Comparison of ENCODE assay signal across 20 cellular contexts in the genomic region with DNA sequence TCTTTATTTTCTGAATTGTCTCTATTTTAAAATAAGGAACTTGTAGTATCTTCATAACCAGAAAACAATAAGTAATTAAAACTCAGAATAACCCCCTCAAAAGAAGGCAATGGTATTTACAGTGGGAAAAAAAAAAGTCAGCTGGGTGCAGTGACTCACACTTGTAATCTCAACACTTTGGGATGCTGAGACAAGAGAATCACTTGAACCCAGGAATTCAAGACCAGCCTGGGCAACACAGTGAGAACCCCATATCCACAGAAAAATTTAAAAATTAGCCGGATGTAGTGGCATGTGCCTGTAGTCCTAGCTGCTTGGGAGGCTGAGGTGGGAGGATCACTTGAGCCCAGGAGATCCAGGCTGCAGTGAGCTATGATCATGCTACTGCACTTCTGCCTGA. TPM values are rescaled to one million over a fixed set of nuclear protein-coding genes. Genes with fewer than 3 reads are reported as not detected.
DNase-seq lines count a peak whose midpoint lies in the region; ATAC-seq, FAIRE-seq and TF ChIP-seq lines count a peak whose summit lies in the region.
"Had no signal": no experiment of that assay in that cellular context is flagged by ENCODE, and none has a peak within 500 bp of the region (broad histone marks: within the 10 kb centered on the region; RNA-seq: fewer than 3 reads in every experiment).

No MANE protein-coding gene starts in this region.

- peaks cover 4 to 33% of the 10 kb centered on the region in 2 experiments; a peak in 3 of 4 replicates for H3K79me1 ChIP-seq in IMR-90 (ENCODE audit: low read depth in 1 of 2, low read length in 2 of 2)

- peak overlapping the region; percentile 50; the same call in 1 of the 2 replicates for H2BK120ac ChIP-seq in IMR-90 (ENCODE audit: low read depth, low read length)

- CTCF ChIA-PET in AG04450 (lab: Charles Lee) = interaction anchor here (0.9 to 1.5 kb wide), 4 partner anchors 11 to 343 kb away, joined by 3 to 4 read pairs (median 4); partner anchors contain the start of gene ACBD4
- CTCF ChIA-PET in IMR-90 (lab: Yijun Ruan, JAX) = interaction anchor here (0.7 kb wide), 1 partner anchor 197 kb away, joined by 4 read pairs; no protein-coding TSS in a partner anchor

- H3K23ac ChIP-seq in IMR-90 (ENCODE audit: low read depth, low read length) = no peak overlapping the region

- dilution Hi-C loops in IMR-90 (cut with HindIII; ENCODE audit: low sequenced_read_pairs, unreplicated experiment) (no loop called here), keratinocyte (cut with MboI; ENCODE audit: extremely low pct_ligation_motif_present, low sequenced_read_pairs) (no loop called here)

- H3K27ac ChIP-seq in AG04450 (ENCODE audit: low read depth, low read length) (no peak overlapping the region), IMR-90 (ENCODE audit: insufficient read depth, low read length) (no peak overlapping the region; the same call in 1 of the 2 replicates), keratinocyte (ENCODE audit: control insufficient read depth, insufficient read depth, low read length) (no peak overlapping the region), prostate gland (no peak overlapping the region)
- H3K27ac ChIP-seq: neutrophil had no signal

- peak; percentile 26 for DNase-seq in AG04450 (ENCODE audit: low read depth, low spot score)
- DNase-seq in IMR-90 = peak; percentile 73
- peak; percentile 63 for DNase-seq in choroid plexus epithelial cell (ENCODE audit: low read depth)
- no peak for DNase-seq in keratinocyte (ENCODE audit: low read depth, low spot score)
- DNase-seq in prostate gland (ENCODE audit: low spot score) = no peak
- DNase-seq in ureter (ENCODE audit: low spot score) = no peak
- no peak for DNase-seq in NCI-H510A (lab: John Stamatoyannopoulos, UW)
- DNase-seq: activated CD8-positive, alpha-beta T cell treated with anti-CD3 and anti-CD28 coated beads for 36 hours; activated T-cell treated with anti-CD3 and anti-CD28 coated beads, Interleukin-2, amount 50 U/mL, for 24 hours; CD8-positive, alpha-beta memory T cell; DMS79 treated with DMSO at 0.1 percent for 48 hours; glutamatergic neuron; GOT3; left ventricle myocardium inferior; NCI-H1417 treated with DMSO at 0.1 percent for 48 hours had no signal

- no peak overlapping the region for H3K18ac ChIP-seq in IMR-90 (ENCODE audit: low read depth, low read length)

- intact Hi-C loops in IMR-90 (cut with micrococcal nuclease) = no loop called here
- intact Hi-C loops in prostate gland (cut with DNase I) = no loop called here

- H4K5ac ChIP-seq in IMR-90 (ENCODE audit: low read depth, low read length) = no peak overlapping the region

- TF ChIP-seq CTCF in AG04450 (IDR thresholded peaks at IDR 0.05; ENCODE audit: low read depth, low read length) = no peak
- no peak for TF ChIP-seq CTCF in IMR-90 (conservative IDR thresholded peaks at IDR 0.05; ENCODE audit: low read depth, low read length)
- TF ChIP-seq CTCF in choroid plexus epithelial cell (conservative IDR thresholded peaks at IDR 0.05; ENCODE audit: low read depth, low read length) = no peak
- TF ChIP-seq CTCF in keratinocyte (optimal IDR thresholded peaks at IDR 0.05 in 1 of 3, IDR thresholded peaks at IDR 0.05 in 1 of 3, conservative IDR thresholded peaks at IDR 0.05 in 1 of 3; ENCODE audit: extremely low read depth in 1 of 3, insufficient read depth in 2 of 3, low read length in 3 of 3) = no peak
- TF ChIP-seq CTCF in prostate gland (IDR thresholded peaks at IDR 0.05) = no peak

- WGBS in IMR-90 (ENCODE audit: extremely low coverage in 2 of 2, insufficient read length in 1 of 2), 2 experiments = no CpG with 5 or more reads among the region's 1 CpG
- 94% methylated on average over 1 of the region's 1 CpG for WGBS in prostate gland

- H3K4ac ChIP-seq in IMR-90 (ENCODE audit: low read depth, low read length) = peak overlapping the region; percentile 61; the same call in 1 of the 2 replicates

- no peak overlapping the region for H3K56ac ChIP-seq in IMR-90 (ENCODE audit: extremely low read depth, insufficient read depth, low read length)

- no peak for TF ChIP-seq POLR2A in IMR-90 (IDR thresholded peaks at IDR 0.05; ENCODE audit: low read depth, low read length)
- TF ChIP-seq POLR2A in prostate gland (IDR thresholded peaks at IDR 0.05) = no peak

- H2AFZ ChIP-seq in IMR-90 (replicated peaks; ENCODE audit: low read length, poor library complexity) (no peak overlapping the region), keratinocyte (ENCODE audit: control insufficient read depth, low read length) (no peak overlapping the region)

- H3K4me3 ChIP-seq in AG04450 (ENCODE audit: low read depth, low read length) (no peak overlapping the region), IMR-90 (ENCODE audit: insufficient read depth, low read depth, low read length) (no peak overlapping the region), choroid plexus epithelial cell (ENCODE audit: low read depth, low read length) (no peak overlapping the region), keratinocyte (ENCODE audit: control insufficient read depth in 2 of 3, extremely low read depth in 1 of 3, insufficient read depth in 2 of 3, low read depth in 1 of 3, low read length in 3 of 3) (no peak overlapping the region), prostate gland (no peak overlapping the region)
- H3K4me3 ChIP-seq: left ventricle myocardium inferior had no signal

- H2AK5ac ChIP-seq in IMR-90 (ENCODE audit: low read depth, low read length) = peak overlapping the region; percentile 62

- H3K36me3 ChIP-seq in IMR-90 (ENCODE audit: control insufficient read depth, insufficient read depth, low read length) (0 out of 2 replicates have a peak, but pooled peaks cover under 1% of the 10 kb centered on the region), keratinocyte (ENCODE audit: control insufficient read depth in 2 of 2, extremely low read depth in 1 of 2, insufficient read depth in 2 of 2, low read length in 2 of 2) (peaks cover under 1 to 3% of the 10 kb centered on the region in 2 experiments), prostate gland (no peaks in the 10 kb centered on the region)
- H3K36me3 ChIP-seq: neutrophil had no signal

- H3K4me1 ChIP-seq in IMR-90 (ENCODE audit: control insufficient read depth, insufficient read depth, low read length) = peaks cover 23% of the 10 kb centered on the region
- H3K4me1 ChIP-seq in keratinocyte (ENCODE audit: control insufficient read depth, extremely low read depth, insufficient read depth, low read length) = peaks cover 27% of the 10 kb centered on the region
- no peaks in the 10 kb centered on the region for H3K4me1 ChIP-seq in prostate gland (replicated peaks)

- no peak overlapping the region for H3K9ac ChIP-seq in IMR-90 (ENCODE audit: low read depth, low read length)
- H3K9ac ChIP-seq in keratinocyte (ENCODE audit: control insufficient read depth, extremely low read depth, insufficient read depth, low read length) = no peak overlapping the region

- H2AK9ac ChIP-seq in IMR-90 (replicated peaks; ENCODE audit: low read depth, low read length, poor library complexity) = no peak overlapping the region

- H3K79me2 ChIP-seq in keratinocyte (ENCODE audit: control insufficient read depth, insufficient read depth, low read length) = no peaks in the 10 kb centered on the region

- peak overlapping the region; percentile 56; the same call in 1 of the 2 replicates for H2BK20ac ChIP-seq in IMR-90 (ENCODE audit: low read depth, low read length)

- in situ Hi-C loops in IMR-90 (cut with MboI; ENCODE audit: low sequenced_read_pairs) = loop anchor here (5.0 kb wide), 1 partner anchor 35 kb away; no protein-coding TSS in a partner anchor

- no peak overlapping the region for H3K14ac ChIP-seq in IMR-90 (replicated peaks; ENCODE audit: low read depth, low read length)

- ATAC-seq in IMR-90 (ENCODE audit: low read depth) = no peak
- no peak for ATAC-seq in GM19397 (IDR thresholded peaks at IDR 0.05; ENCODE audit: unreplicated experiment)
- ATAC-seq: activated CD8-positive, alpha-beta T cell treated with anti-CD3 and anti-CD28 coated beads for 36 hours; activated naive CD4-positive, alpha-beta T cell treated with anti-CD3 and anti-CD28 coated beads, Interleukin-2, amount 50 U/mL, for 72 hours; WTC11 had no signal

- POLR2A ChIA-PET in AG04450 (lab: Yijun Ruan, JAX) (interaction anchor here (0.5 to 0.7 kb wide), 2 partner anchors 14 to 356 kb away, joined by 4 to 7 read pairs; partner anchors contain the start of gene HEXIM1), IMR-90 (lab: Charles Lee; ENCODE audit: unreplicated experiment) (interaction anchor here (0.5 kb wide), 1 partner anchor 34 kb away, joined by 3 read pairs; no protein-coding TSS in a partner anchor)

- H3K9me1 ChIP-seq in IMR-90 (ENCODE audit: insufficient read depth, low read length) (peaks cover 13% of the 10 kb centered on the region), keratinocyte (ENCODE audit: control insufficient read depth, extremely low read depth, insufficient read depth, low read length) (no peaks in the 10 kb centered on the region)

- no peak overlapping the region for H2BK15ac ChIP-seq in IMR-90 (ENCODE audit: low read depth, low read length)

- TF ChIP-seq RAD21 in IMR-90 (IDR thresholded peaks at IDR 0.05; ENCODE audit: low read length) = no peak

- H4K8ac ChIP-seq in IMR-90 (ENCODE audit: low read depth in 2 of 2, low read length in 2 of 2) = 0 out of 4 replicates have a peak overlapping the region, but pooled peaks of 1 of the 2 experiments have one; percentile 22

- H4K91ac ChIP-seq in IMR-90 (ENCODE audit: insufficient read depth, low read depth, low read length) = no peak overlapping the region

- peaks cover 8% of the 10 kb centered on the region for H4K20me1 ChIP-seq in IMR-90 (ENCODE audit: insufficient read depth, low read length)
- H4K20me1 ChIP-seq in keratinocyte (ENCODE audit: control insufficient read depth, extremely low read depth, insufficient read depth, low read length) = no peaks in the 10 kb centered on the region

- BruUV-seq in IMR-90 (replicated peaks; lab: Mats Ljungman, UMichigan) = no TSS peak

- peak overlapping the region; percentile 51 for H2BK5ac ChIP-seq in IMR-90 (ENCODE audit: low read depth, low read length, poor library complexity, severe bottlenecking)

- H3K4me2 ChIP-seq in IMR-90 (ENCODE audit: low read depth, low read length) (no peak overlapping the region), keratinocyte (ENCODE audit: control insufficient read depth, extremely low read depth, insufficient read depth, low read depth, low read length) (no peak overlapping the region)

- no peaks in the 10 kb centered on the region for H3K27me3 ChIP-seq in AG04450 (ENCODE audit: control insufficient read depth, insufficient read depth, low read length)
- no peaks in the 10 kb centered on the region; the same call in 1 of the 2 replicates for H3K27me3 ChIP-seq in IMR-90 (ENCODE audit: control insufficient read depth, insufficient read depth, low read length)
- no peaks in the 10 kb centered on the region for H3K27me3 ChIP-seq in keratinocyte (ENCODE audit: control insufficient read depth, extremely low read depth, insufficient read depth, low read length)
- H3K27me3 ChIP-seq in prostate gland (replicated peaks; ENCODE audit: insufficient read depth) = no peaks in the 10 kb centered on the region
- H3K27me3 ChIP-seq: neutrophil had no signal

- peak; percentile 13 for FAIRE-seq in keratinocyte (lab: Jason Lieb, UNC)

- no peaks in the 10 kb centered on the region; the same call in 1 of the 2 replicates for H3K9me3 ChIP-seq in AG04450 (ENCODE audit: control insufficient read depth, insufficient read depth, low read length)
- H3K9me3 ChIP-seq in IMR-90 (ENCODE audit: control insufficient read depth, insufficient read depth, low read length) = no peaks in the 10 kb centered on the region
- H3K9me3 ChIP-seq in keratinocyte (ENCODE audit: control insufficient read depth, low read depth, low read length) = no peaks in the 10 kb centered on the region
- no peaks in the 10 kb centered on the region for H3K9me3 ChIP-seq in prostate gland
- H3K9me3 ChIP-seq: left ventricle myocardium inferior, neutrophil had no signal

RNA-seq across cellular contexts. Expression of gene ADAM11, which starts 33.5 kb away (rescaled TPM):
- 0.29 and 0.37 TPM in 2 replicates for polyA plus RNA-seq in AG04450 (2011; rRNA removed)
- 0.17 and 0.28 TPM in 2 replicates for polyA minus RNA-seq in AG04450 (2011; rRNA and poly(A)+ RNA removed)
- 0.28 and 0.36 TPM in 2 replicates for total RNA-seq in IMR-90 (2012; rRNA removed)
- 0.46 and 0.53 TPM in 2 replicates for polyA plus RNA-seq in IMR-90 (2012; rRNA removed)
- 0.79 and 0.87 TPM in 2 replicates for polyA plus RNA-seq in IMR-90 (2012; cell fraction: cytosol; rRNA removed)
- polyA plus RNA-seq in IMR-90 (2012; cell fraction: nucleus; rRNA removed; ENCODE audit: low replicate concordance) = 1.2 and 3.1 TPM in 2 replicates
- polyA plus RNA-seq in keratinocyte = 0.03 to 0.17 TPM (median 0.15 TPM) in 3 replicates
- polyA plus RNA-seq in keratinocyte (2011; ENCODE audit: low read depth) = not detected
- polyA plus RNA-seq in keratinocyte (2011; cell fraction: cytosol; rRNA removed) = 0.04 TPM in 1 of 2 replicates, not detected in the other
- 0.08 and 0.15 TPM in 2 replicates for polyA plus RNA-seq in keratinocyte (2011; cell fraction: nucleus; rRNA removed)
- polyA plus RNA-seq in keratinocyte (2012; ENCODE audit: low replicate concordance) = 0.06 TPM in 2 replicates
- polyA minus RNA-seq in keratinocyte = 0.03 to 0.20 TPM in 2 of 3 replicates, not detected in the other
- polyA minus RNA-seq in keratinocyte (2011; cell fraction: cytosol; rRNA and poly(A)+ RNA removed) = not detected
- not detected in 2 replicates for polyA minus RNA-seq in keratinocyte (2011; cell fraction: nucleus; rRNA and poly(A)+ RNA removed)
- 1 to 10 TPM in 1 of 2 donors, under 1 TPM in 1; 0.64 to 3.5 TPM for total RNA-seq in prostate gland
- total RNA-seq in ureter = 2.2 TPM
- polyA plus RNA-seq: CD8-positive, alpha-beta memory T cell had no signal

RNA-seq across cellular contexts. Expression of gene GJC1, which starts 37.8 kb away (rescaled TPM):
- polyA plus RNA-seq in AG04450 (2011; rRNA removed) (20.6 and 22.1 TPM in 2 replicates), IMR-90 (2012; rRNA removed) (23.9 and 24.1 TPM in 2 replicates), keratinocyte (6.5 to 17.1 TPM (median 11.1 TPM) in 3 replicates)
- polyA minus RNA-seq in AG04450 (2011; rRNA and poly(A)+ RNA removed) = 37.4 and 43.5 TPM in 2 replicates
- total RNA-seq in IMR-90 (2012; rRNA removed) (53.3 and 69.7 TPM in 2 replicates), prostate gland (10 to 100 TPM in 1 of 2 donors, 1 to 10 TPM in 1; 5.3 to 18.3 TPM), ureter (44.0 TPM)
- 7.1 and 11.9 TPM in 2 replicates for polyA plus RNA-seq in IMR-90 (2012; cell fraction: cytosol; rRNA removed)
- 6.7 and 19.1 TPM in 2 replicates for polyA plus RNA-seq in IMR-90 (2012; cell fraction: nucleus; rRNA removed; ENCODE audit: low replicate concordance)
- 3.8 TPM for polyA plus RNA-seq in keratinocyte (2011; ENCODE audit: low read depth)
- 4.0 and 6.4 TPM in 2 replicates for polyA plus RNA-seq in keratinocyte (2011; cell fraction: cytosol; rRNA removed)
- polyA plus RNA-seq in keratinocyte (2011; cell fraction: nucleus; rRNA removed) = 17.4 and 18.2 TPM in 2 replicates
- 4.6 and 16.1 TPM in 2 replicates for polyA plus RNA-seq in keratinocyte (2012; ENCODE audit: low replicate concordance)
- 23.8 to 26.1 TPM (median 25.0 TPM) in 3 replicates for polyA minus RNA-seq in keratinocyte
- 6.3 TPM for polyA minus RNA-seq in keratinocyte (2011; cell fraction: cytosol; rRNA and poly(A)+ RNA removed)
- 9.0 and 20.6 TPM in 2 replicates for polyA minus RNA-seq in keratinocyte (2011; cell fraction: nucleus; rRNA and poly(A)+ RNA removed)
- polyA plus RNA-seq: CD8-positive, alpha-beta memory T cell had no signal

RNA-seq across cellular contexts. Expression of gene HIGD1B, which starts 55.4 kb away (rescaled TPM):
- polyA plus RNA-seq in AG04450 (2011; rRNA removed) (not detected in 2 replicates), IMR-90 (2012; rRNA removed) (not detected in 2 replicates), keratinocyte (not detected in 3 replicates)
- not detected in 2 replicates for polyA minus RNA-seq in AG04450 (2011; rRNA and poly(A)+ RNA removed)
- total RNA-seq in IMR-90 (2012; rRNA removed) (not detected in 2 replicates), prostate gland (not detected), ureter (3.2 TPM)
- polyA plus RNA-seq in IMR-90 (2012; cell fraction: cytosol; rRNA removed) = not detected in 2 replicates
- polyA plus RNA-seq in IMR-90 (2012; cell fraction: nucleus; rRNA removed; ENCODE audit: low replicate concordance) = not detected in 2 replicates
- polyA plus RNA-seq in keratinocyte (2011; ENCODE audit: low read depth) = not detected
- not detected in 2 replicates for polyA plus RNA-seq in keratinocyte (2011; cell fraction: cytosol; rRNA removed)
- polyA plus RNA-seq in keratinocyte (2011; cell fraction: nucleus; rRNA removed) = not detected in 2 replicates
- polyA plus RNA-seq in keratinocyte (2012; ENCODE audit: low replicate concordance) = 0.52 TPM in 1 of 2 replicates, not detected in the other
- not detected in 3 replicates for polyA minus RNA-seq in keratinocyte
- polyA minus RNA-seq in keratinocyte (2011; cell fraction: cytosol; rRNA and poly(A)+ RNA removed) = not detected
- polyA minus RNA-seq in keratinocyte (2011; cell fraction: nucleus; rRNA and poly(A)+ RNA removed) = not detected in 2 replicates
- total RNA-seq: activated CD8-positive, alpha-beta T cell treated with anti-CD3 and anti-CD28 coated beads for 36 hours; activated naive CD4-positive, alpha-beta T cell treated with anti-CD3 and anti-CD28 coated beads, Interleukin-2, amount 50 U/mL, for 72 hours; CD8-positive, alpha-beta memory T cell; T-helper 2 cell treated with Interferon-gamma antibody and Interleukin-4, amounts not matched to agents 100 ng/mL and 5 ng/mL, for 36 hours; WTC11 had no signal

Comparison
In these comparisons a context has a peak if more than half of its experiments do, and no peak if none do; other contexts are left out.
1. DNase-seq: peak in AG04450 (single experiment), IMR-90 (single experiment) and choroid plexus epithelial cell (single experiment); none in keratinocyte (single experiment), prostate gland (single experiment), ureter (single experiment) and NCI-H510A (single experiment).